In the genomic region with DNA sequence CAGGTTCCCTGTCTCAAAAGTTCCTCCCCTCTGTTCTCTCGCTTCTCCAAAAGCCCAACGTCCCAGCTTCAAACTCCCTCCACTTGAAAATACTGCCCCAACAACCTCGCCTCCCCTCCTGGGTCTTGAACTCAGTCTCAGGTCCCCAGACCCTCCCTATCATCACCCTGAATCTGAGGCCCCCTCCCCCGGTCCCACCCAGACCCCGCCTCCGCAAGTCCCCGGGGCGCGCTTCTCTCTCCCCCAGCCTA, we compare ENCODE assay signal across 1 cellular context.
TF ChIP-seq lines count a peak whose summit lies in the region.

No MANE protein-coding gene starts in this region.

TF ChIP-seq in HEK293, 187 proteins besides CTCF, POLR2A, EP300 and RAD21 (continued from another document):
- TF ChIP-seq, protein P1, sequence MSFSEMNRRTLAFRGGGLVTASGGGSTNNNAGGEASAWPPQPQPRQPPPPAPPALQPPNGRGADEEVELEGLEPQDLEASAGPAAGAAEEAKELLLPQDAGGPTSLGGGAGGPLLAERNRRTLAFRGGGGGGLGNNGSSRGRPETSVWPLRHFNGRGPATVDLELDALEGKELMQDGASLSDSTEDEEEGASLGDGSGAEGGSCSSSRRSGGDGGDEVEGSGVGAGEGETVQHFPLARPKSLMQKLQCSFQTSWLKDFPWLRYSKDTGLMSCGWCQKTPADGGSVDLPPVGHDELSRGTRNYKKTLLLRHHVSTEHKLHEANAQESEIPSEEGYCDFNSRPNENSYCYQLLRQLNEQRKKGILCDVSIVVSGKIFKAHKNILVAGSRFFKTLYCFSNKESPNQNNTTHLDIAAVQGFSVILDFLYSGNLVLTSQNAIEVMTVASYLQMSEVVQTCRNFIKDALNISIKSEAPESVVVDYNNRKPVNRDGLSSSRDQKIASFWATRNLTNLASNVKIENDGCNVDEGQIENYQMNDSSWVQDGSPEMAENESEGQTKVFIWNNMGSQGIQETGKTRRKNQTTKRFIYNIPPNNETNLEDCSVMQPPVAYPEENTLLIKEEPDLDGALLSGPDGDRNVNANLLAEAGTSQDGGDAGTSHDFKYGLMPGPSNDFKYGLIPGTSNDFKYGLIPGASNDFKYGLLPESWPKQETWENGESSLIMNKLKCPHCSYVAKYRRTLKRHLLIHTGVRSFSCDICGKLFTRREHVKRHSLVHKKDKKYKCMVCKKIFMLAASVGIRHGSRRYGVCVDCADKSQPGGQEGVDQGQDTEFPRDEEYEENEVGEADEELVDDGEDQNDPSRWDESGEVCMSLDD (tag by site-specific recombination; IDR thresholded peaks at IDR 0.05) = 0 out of 2 replicates have a peak, but pooled peaks have one; percentile 63
- TF ChIP-seq, protein P2, sequence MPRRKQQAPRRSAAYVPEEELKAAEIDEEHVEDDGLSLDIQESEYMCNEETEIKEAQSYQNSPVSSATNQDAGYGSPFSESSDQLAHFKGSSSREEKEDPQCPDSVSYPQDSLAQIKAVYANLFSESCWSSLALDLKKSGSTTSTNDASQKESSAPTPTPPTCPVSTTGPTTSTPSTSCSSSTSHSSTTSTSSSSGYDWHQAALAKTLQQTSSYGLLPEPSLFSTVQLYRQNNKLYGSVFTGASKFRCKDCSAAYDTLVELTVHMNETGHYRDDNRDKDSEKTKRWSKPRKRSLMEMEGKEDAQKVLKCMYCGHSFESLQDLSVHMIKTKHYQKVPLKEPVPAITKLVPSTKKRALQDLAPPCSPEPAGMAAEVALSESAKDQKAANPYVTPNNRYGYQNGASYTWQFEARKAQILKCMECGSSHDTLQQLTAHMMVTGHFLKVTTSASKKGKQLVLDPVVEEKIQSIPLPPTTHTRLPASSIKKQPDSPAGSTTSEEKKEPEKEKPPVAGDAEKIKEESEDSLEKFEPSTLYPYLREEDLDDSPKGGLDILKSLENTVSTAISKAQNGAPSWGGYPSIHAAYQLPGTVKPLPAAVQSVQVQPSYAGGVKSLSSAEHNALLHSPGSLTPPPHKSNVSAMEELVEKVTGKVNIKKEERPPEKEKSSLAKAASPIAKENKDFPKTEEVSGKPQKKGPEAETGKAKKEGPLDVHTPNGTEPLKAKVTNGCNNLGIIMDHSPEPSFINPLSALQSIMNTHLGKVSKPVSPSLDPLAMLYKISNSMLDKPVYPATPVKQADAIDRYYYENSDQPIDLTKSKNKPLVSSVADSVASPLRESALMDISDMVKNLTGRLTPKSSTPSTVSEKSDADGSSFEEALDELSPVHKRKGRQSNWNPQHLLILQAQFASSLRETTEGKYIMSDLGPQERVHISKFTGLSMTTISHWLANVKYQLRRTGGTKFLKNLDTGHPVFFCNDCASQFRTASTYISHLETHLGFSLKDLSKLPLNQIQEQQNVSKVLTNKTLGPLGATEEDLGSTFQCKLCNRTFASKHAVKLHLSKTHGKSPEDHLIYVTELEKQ (tag by site-specific recombination; IDR thresholded peaks at IDR 0.05; ENCODE audit: borderline replicate concordance) = peak; percentile 67
- TF ChIP-seq GFI1B (tag by site-specific recombination; IDR thresholded peaks at IDR 0.05) = 0 out of 2 replicates have a peak, but pooled peaks have one; percentile 1
- TF ChIP-seq ZNF791 (tag by site-specific recombination; IDR thresholded peaks at IDR 0.05) = 0 out of 2 replicates have a peak, but pooled peaks have one; percentile 7
- TF ChIP-seq ZFP3 (tag by site-specific recombination; IDR thresholded peaks at IDR 0.05; ENCODE audit: low read depth) = peak; percentile 25; the same call in 1 of the 2 replicates
- 0 out of 2 replicates have a peak, but pooled peaks have one; percentile 55 for TF ChIP-seq ZBTB21 (tag by site-specific recombination; IDR thresholded peaks at IDR 0.05)
- TF ChIP-seq OVOL3 (tag by site-specific recombination; IDR thresholded peaks at IDR 0.05) = peak; percentile 63; the same call in 1 of the 2 replicates
- no peak for TF ChIP-seq ZNF302 (tag by site-specific recombination; IDR thresholded peaks at IDR 0.05; ENCODE audit: low read depth)
- peak; percentile 76 for TF ChIP-seq ZBTB7A (tag by site-specific recombination; IDR thresholded peaks at IDR 0.05; ENCODE audit: low read depth)
- peak; percentile 61; the same call in 1 of the 2 replicates for TF ChIP-seq KLF7 (tag by site-specific recombination; IDR thresholded peaks at IDR 0.05; ENCODE audit: borderline replicate concordance)
- TF ChIP-seq MYNN (tag by site-specific recombination; IDR thresholded peaks at IDR 0.05; ENCODE audit: borderline replicate concordance) = no peak; the same call in 1 of the 2 replicates
- peak; percentile 83; the same call in 1 of the 2 replicates for TF ChIP-seq ZNF777 (tag by site-specific recombination; IDR thresholded peaks at IDR 0.05; ENCODE audit: borderline replicate concordance)
- TF ChIP-seq ZBTB20 (tag by site-specific recombination; IDR thresholded peaks at IDR 0.05) = peak; percentile 8; the same call in 1 of the 2 replicates
- TF ChIP-seq ZNF169 (tag by site-specific recombination; IDR thresholded peaks at IDR 0.05) = peak; percentile 62; the same call in 1 of the 2 replicates
- peak; percentile 48; the same call in 1 of the 2 replicates for TF ChIP-seq ZNF391 (tag by site-specific recombination; IDR thresholded peaks at IDR 0.05; ENCODE audit: borderline replicate concordance, low read depth)
- TF ChIP-seq BCL11A (tag by site-specific recombination; IDR thresholded peaks at IDR 0.05; ENCODE audit: low read depth) = peak; percentile 54
- TF ChIP-seq KLF1 (tag by site-specific recombination; IDR thresholded peaks at IDR 0.05) = no peak
TF ChIP-seq in HEK293: peak in this region for 23.
